ENCODE assay signal across 1 cellular context in the genomic region with DNA sequence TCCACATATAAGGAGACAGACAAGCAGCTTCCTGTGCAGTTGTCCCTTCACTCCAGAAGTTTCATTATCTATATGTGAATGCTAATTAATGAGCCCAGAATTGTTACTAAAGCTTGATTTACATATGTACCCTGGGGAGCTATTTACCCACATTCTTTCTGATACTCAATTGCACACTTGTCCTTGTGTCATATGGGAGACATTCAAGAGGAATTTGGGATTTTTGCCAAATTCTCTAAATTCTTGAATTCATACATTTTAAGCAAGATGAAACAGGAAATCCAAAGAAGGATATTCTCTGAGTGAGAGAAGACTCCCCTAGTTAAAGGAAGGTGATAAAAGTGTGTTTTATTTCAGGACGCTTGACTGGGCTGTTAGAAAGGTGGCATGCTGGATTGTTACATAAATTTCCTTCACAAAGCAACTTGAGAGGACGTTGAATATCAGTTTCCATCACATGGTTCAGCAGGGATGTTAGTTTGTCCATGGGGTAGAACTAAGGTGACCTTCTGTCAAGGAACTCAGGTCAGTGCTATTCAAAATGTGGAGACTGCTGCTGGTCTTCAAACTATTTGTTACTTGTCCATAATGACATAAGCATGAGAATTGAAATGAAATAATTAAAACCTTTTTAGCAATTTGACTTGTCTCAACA.
TF ChIP-seq lines count a peak whose summit lies in the region.

No MANE protein-coding gene starts in this region.

TF ChIP-seq in GM23338, 12 proteins besides CTCF, POLR2A, EP300 and RAD21 (continued from another document):
- TF ChIP-seq, protein P1, sequence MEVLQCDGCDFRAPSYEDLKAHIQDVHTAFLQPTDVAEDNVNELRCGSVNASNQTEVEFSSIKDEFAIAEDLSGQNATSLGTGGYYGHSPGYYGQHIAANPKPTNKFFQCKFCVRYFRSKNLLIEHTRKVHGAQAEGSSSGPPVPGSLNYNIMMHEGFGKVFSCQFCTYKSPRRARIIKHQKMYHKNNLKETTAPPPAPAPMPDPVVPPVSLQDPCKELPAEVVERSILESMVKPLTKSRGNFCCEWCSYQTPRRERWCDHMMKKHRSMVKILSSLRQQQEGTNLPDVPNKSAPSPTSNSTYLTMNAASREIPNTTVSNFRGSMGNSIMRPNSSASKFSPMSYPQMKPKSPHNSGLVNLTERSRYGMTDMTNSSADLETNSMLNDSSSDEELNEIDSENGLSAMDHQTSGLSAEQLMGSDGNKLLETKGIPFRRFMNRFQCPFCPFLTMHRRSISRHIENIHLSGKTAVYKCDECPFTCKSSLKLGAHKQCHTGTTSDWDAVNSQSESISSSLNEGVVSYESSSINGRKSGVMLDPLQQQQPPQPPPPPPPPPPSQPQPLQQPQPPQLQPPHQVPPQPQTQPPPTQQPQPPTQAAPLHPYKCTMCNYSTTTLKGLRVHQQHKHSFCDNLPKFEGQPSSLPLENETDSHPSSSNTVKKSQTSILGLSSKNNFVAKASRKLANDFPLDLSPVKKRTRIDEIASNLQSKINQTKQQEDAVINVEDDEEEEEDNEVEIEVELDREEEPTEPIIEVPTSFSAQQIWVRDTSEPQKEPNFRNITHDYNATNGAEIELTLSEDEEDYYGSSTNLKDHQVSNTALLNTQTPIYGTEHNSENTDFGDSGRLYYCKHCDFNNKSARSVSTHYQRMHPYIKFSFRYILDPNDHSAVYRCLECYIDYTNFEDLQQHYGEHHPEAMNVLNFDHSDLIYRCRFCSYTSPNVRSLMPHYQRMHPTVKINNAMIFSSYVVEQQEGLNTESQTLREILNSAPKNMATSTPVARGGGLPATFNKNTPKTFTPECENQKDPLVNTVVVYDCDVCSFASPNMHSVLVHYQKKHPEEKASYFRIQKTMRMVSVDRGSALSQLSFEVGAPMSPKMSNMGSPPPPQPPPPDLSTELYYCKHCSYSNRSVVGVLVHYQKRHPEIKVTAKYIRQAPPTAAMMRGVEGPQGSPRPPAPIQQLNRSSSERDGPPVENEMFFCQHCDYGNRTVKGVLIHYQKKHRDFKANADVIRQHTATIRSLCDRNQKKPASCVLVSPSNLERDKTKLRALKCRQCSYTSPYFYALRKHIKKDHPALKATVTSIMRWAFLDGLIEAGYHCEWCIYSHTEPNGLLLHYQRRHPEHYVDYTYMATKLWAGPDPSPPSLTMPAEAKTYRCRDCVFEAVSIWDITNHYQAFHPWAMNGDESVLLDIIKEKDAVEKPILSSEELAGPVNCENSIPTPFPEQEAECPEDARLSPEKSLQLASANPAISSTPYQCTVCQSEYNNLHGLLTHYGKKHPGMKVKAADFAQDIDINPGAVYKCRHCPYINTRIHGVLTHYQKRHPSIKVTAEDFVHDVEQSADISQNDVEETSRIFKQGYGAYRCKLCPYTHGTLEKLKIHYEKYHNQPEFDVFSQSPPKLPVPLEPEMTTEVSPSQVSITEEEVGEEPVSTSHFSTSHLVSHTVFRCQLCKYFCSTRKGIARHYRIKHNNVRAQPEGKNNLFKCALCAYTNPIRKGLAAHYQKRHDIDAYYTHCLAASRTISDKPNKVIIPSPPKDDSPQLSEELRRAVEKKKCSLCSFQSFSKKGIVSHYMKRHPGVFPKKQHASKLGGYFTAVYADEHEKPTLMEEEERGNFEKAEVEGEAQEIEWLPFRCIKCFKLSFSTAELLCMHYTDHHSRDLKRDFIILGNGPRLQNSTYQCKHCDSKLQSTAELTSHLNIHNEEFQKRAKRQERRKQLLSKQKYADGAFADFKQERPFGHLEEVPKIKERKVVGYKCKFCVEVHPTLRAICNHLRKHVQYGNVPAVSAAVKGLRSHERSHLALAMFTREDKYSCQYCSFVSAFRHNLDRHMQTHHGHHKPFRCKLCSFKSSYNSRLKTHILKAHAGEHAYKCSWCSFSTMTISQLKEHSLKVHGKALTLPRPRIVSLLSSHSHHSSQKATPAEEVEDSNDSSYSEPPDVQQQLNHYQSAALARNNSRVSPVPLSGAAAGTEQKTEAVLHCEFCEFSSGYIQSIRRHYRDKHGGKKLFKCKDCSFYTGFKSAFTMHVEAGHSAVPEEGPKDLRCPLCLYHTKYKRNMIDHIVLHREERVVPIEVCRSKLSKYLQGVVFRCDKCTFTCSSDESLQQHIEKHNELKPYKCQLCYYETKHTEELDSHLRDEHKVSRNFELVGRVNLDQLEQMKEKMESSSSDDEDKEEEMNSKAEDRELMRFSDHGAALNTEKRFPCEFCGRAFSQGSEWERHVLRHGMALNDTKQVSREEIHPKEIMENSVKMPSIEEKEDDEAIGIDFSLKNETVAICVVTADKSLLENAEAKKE (CRISPR knock-in tag; IDR thresholded peaks at IDR 0.05) = no peak
- TF ChIP-seq EZH2phosphoT487 (IDR thresholded peaks at IDR 0.05; ENCODE audit: unreplicated experiment) (no peak), NANOG (IDR thresholded peaks at IDR 0.05; ENCODE audit: borderline replicate concordance) (no peak), JUNB (IDR thresholded peaks at IDR 0.05; ENCODE audit: unreplicated experiment) (no peak)
